In genomic region chr1:228210076-228210651, GRCh38 we compare ENCODE assay signal across 12 cellular contexts. TPM values are rescaled to one million over a fixed set of nuclear protein-coding genes. Genes with fewer than 3 reads are reported as not detected.
DNase-seq lines count a peak whose midpoint lies in the region; ATAC-seq and TF ChIP-seq lines count a peak whose summit lies in the region.
"Had no signal": no experiment of that assay in that cellular context is flagged by ENCODE, and none has a peak within 500 bp of the region (broad histone marks: within the 10 kb centered on the region; RNA-seq: fewer than 3 reads in every experiment).

No MANE protein-coding gene starts in this region.

- TF ChIP-seq CTCF in HEK293 (tag by site-specific recombination; IDR thresholded peaks at IDR 0.05) (no peak), RWPE1 (conservative IDR thresholded peaks at IDR 0.05; ENCODE audit: low read depth) (no peak), osteocyte (IDR thresholded peaks at IDR 0.05) (no peak), endodermal cell (conservative IDR thresholded peaks at IDR 0.05) (no peak)

- peak; percentile 37 for ATAC-seq in Right ventricle myocardium superior (ENCODE audit: poor library complexity)

- H3K27ac Mint-ChIP-seq in osteocyte (ENCODE audit: unreplicated experiment), result no peak overlapping the region
- H3K27ac Mint-ChIP-seq in endodermal cell, result no peak overlapping the region

- H3K9ac ChIP-seq in endodermal cell (ENCODE audit: extremely low read depth, low read length, poor library complexity, severe bottlenecking), result no peak overlapping the region

- peak; percentile 70 for DNase-seq in RWPE1 (ENCODE audit: low spot score)
- peak; percentile 78 for DNase-seq in Right ventricle myocardium superior
- DNase-seq in osteocyte (ENCODE audit: extremely low spot score, unreplicated experiment), result peak; percentile 81
- no peak for DNase-seq in stimulated activated CD4-positive, alpha-beta T cell treated with anti-CD3 and anti-CD28 coated beads, Interleukin-1b, Interleukin-23, amount 100 ng/mL, for 48 hours
- no peak for DNase-seq in activated CD4-positive, alpha-beta T cell treated with anti-CD3 and anti-CD28 coated beads for 48 hours
- no peak for DNase-seq in endodermal cell
- DNase-seq in stimulated activated CD4-positive, alpha-beta T cell treated with anti-CD3 and anti-CD28 coated beads, Interleukin-2, amount 100 ng/mL, for 48 hours, result no peak
- DNase-seq: activated naive CD4-positive, alpha-beta T cell treated with anti-CD3 and anti-CD28 coated beads, Interleukin-2, amount 50 U/mL, for 16 hours; C1 segment of cervical spinal cord; thyroid gland had no signal

- H3K36me3 Mint-ChIP-seq in osteocyte (ENCODE audit: unreplicated experiment), result no peaks in the 10 kb centered on the region
- H3K36me3 Mint-ChIP-seq in endodermal cell (ENCODE audit: low read depth), result no peaks in the 10 kb centered on the region

- CTCF ChIA-PET in HEK293 (lab: Yijun Ruan, JAX) (no interaction called here), RWPE1 (lab: Yijun Ruan, JAX) (interaction anchor here (0.7 to 1.5 kb wide), 4 partner anchors 44 to 206 kb away, joined by 3 to 11 read pairs (median 4); partner anchors contain the start of gene IBA57)

- peaks cover 4% of the 10 kb centered on the region for H3K4me1 Mint-ChIP-seq in osteocyte (ENCODE audit: unreplicated experiment)
- H3K4me1 Mint-ChIP-seq in endodermal cell, result peaks cover 3% of the 10 kb centered on the region

- H3K27me3 Mint-ChIP-seq in osteocyte (ENCODE audit: unreplicated experiment) (peaks cover 5% of the 10 kb centered on the region), endodermal cell (ENCODE audit: insufficient read depth) (peaks cover 37% of the 10 kb centered on the region)

- POLR2A ChIA-PET in HEK293 (lab: Yijun Ruan, JAX), result no interaction called here
- POLR2A ChIA-PET in RWPE1 (lab: Yijun Ruan, JAX; ENCODE audit: low non-redundant PET), result interaction anchor here (0.6 kb wide), 1 partner anchor 40 kb away, joined by 3 read pairs; no protein-coding TSS in a partner anchor

- 80 to 86% methylated on average over 8 to 11 of the region's 11 CpGs for WGBS in endodermal cell (ENCODE audit: insufficient coverage in 1 of 2, insufficient read length in 1 of 2), 2 experiments

- no peaks in the 10 kb centered on the region for H3K9me3 ChIP-seq in HEK293 (ENCODE audit: control insufficient read depth, insufficient read depth, low read depth, low read length)
- no peaks in the 10 kb centered on the region for H3K9me3 ChIP-seq in endodermal cell (ENCODE audit: control insufficient read depth, low read length)
- H3K9me3 ChIP-seq: prostate gland, thyroid gland had no signal

- intact Hi-C loops in Right ventricle myocardium superior (cut with DNase I), result no loop called here

- no peak overlapping the region for H3K4me3 Mint-ChIP-seq in osteocyte (ENCODE audit: unreplicated experiment)
- H3K4me3 Mint-ChIP-seq in endodermal cell, result no peak overlapping the region

- H3K4me1 ChIP-seq in HEK293 (ENCODE audit: control insufficient read depth, insufficient read depth, low read length), result no peaks in the 10 kb centered on the region; the same call in 1 of the 2 replicates
- peaks cover 5% of the 10 kb centered on the region for H3K4me1 ChIP-seq in endodermal cell (ENCODE audit: control insufficient read depth, insufficient read depth, low read length)
- H3K4me1 ChIP-seq: prostate gland had no signal

- H3K36me3 ChIP-seq in HEK293 (ENCODE audit: control insufficient read depth in 2 of 2, insufficient read depth in 1 of 2, low read length in 2 of 2), result no peaks in the 10 kb centered on the region
- H3K36me3 ChIP-seq in endodermal cell (ENCODE audit: control insufficient read depth, insufficient read depth, low read length), result no peaks in the 10 kb centered on the region
- H3K36me3 ChIP-seq: prostate gland, thyroid gland had no signal

- H3K4me3 ChIP-seq in HEK293 (ENCODE audit: low read depth, low read length) (no peak overlapping the region), endodermal cell (ENCODE audit: low read length) (no peak overlapping the region)
- H3K4me3 ChIP-seq: prostate gland, thyroid gland had no signal

- H3K27me3 ChIP-seq in endodermal cell (ENCODE audit: control insufficient read depth, insufficient read depth, low read length, poor library complexity, severe bottlenecking), result no peaks in the 10 kb centered on the region
- H3K27me3 ChIP-seq: thyroid gland had no signal

- no peak overlapping the region for H3K27ac ChIP-seq in HEK293 (ENCODE audit: extremely low read depth, low read depth, low read length)
- H3K27ac ChIP-seq in RWPE1, result peak overlapping the region; percentile 88
- no peak overlapping the region for H3K27ac ChIP-seq in endodermal cell (ENCODE audit: low read depth, low read length)
- H3K27ac ChIP-seq: prostate gland, thyroid gland had no signal

- H3K9me3 Mint-ChIP-seq in osteocyte (ENCODE audit: unreplicated experiment) (no peaks in the 10 kb centered on the region), endodermal cell (peaks cover 2% of the 10 kb centered on the region)

TF ChIP-seq in HEK293, 187 proteins besides CTCF, POLR2A, EP300 and RAD21:
- TF ChIP-seq ZFP69B (tag by site-specific recombination; IDR thresholded peaks at IDR 0.05), result 0 out of 2 replicates have a peak, but pooled peaks have one; percentile 41
- TF ChIP-seq ZSCAN18 (tag by site-specific recombination; IDR thresholded peaks at IDR 0.05), result no peak
- no peak for TF ChIP-seq ZNF624 (tag by site-specific recombination; IDR thresholded peaks at IDR 0.05)
- TF ChIP-seq, protein P1, sequence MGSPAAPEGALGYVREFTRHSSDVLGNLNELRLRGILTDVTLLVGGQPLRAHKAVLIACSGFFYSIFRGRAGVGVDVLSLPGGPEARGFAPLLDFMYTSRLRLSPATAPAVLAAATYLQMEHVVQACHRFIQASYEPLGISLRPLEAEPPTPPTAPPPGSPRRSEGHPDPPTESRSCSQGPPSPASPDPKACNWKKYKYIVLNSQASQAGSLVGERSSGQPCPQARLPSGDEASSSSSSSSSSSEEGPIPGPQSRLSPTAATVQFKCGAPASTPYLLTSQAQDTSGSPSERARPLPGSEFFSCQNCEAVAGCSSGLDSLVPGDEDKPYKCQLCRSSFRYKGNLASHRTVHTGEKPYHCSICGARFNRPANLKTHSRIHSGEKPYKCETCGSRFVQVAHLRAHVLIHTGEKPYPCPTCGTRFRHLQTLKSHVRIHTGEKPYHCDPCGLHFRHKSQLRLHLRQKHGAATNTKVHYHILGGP (tag by site-specific recombination; IDR thresholded peaks at IDR 0.05), result no peak
- TF ChIP-seq ZNF148 (tag by site-specific recombination; IDR thresholded peaks at IDR 0.05; ENCODE audit: borderline replicate concordance), result no peak
- TF ChIP-seq ZNF692 (tag by site-specific recombination; IDR thresholded peaks at IDR 0.05), result peak; percentile 60; the same call in 1 of the 2 replicates

RNA-seq across cellular contexts. Expression of gene OBSCN, which starts 2.3 kb away (rescaled TPM):
- total RNA-seq in Right ventricle myocardium superior (316 TPM), osteocyte (15.2 and 16.1 TPM in 2 replicates), endodermal cell (10 to 100 TPM; 53.7 to 68.9 TPM)
- polyA plus RNA-seq in endodermal cell (2013, experiment 1 of 2), result 17.7 TPM
- 15.0 TPM for polyA plus RNA-seq in endodermal cell (2013, experiment 2 of 2)

RNA-seq across cellular contexts. Expression of gene IBA57, which starts 44.6 kb away (rescaled TPM):
- total RNA-seq in Right ventricle myocardium superior (14.8 TPM), osteocyte (8.1 TPM in 2 replicates), endodermal cell (1 to 10 TPM; 6.8 to 7.7 TPM)
- 3.3 TPM for polyA plus RNA-seq in endodermal cell (2013, experiment 1 of 2)
- polyA plus RNA-seq in endodermal cell (2013, experiment 2 of 2), result 4.1 TPM

Comparison
In these comparisons a context has a peak if more than half of its experiments do, and no peak if none do; other contexts are left out.
1. DNase-seq: peak in RWPE1 (single experiment), Right ventricle myocardium superior (single experiment) and osteocyte (single experiment); none in stimulated activated CD4-positive, alpha-beta T cell treated with anti-CD3 and anti-CD28 coated beads, Interleukin-1b, Interleukin-23, amount 100 ng/mL, for 48 hours (single experiment), activated CD4-positive, alpha-beta T cell treated with anti-CD3 and anti-CD28 coated beads for 48 hours (single experiment), endodermal cell (single experiment) and stimulated activated CD4-positive, alpha-beta T cell treated with anti-CD3 and anti-CD28 coated beads, Interleukin-2, amount 100 ng/mL, for 48 hours (0 of 2).